18 cellular contexts compared by ENCODE assay signal in genomic region chr12:124461851-124462623, GRCh38.
DNase-seq lines count a peak whose midpoint lies in the region; ATAC-seq, FAIRE-seq and TF ChIP-seq lines count a peak whose summit lies in the region.
"Had no signal": no experiment of that assay in that cellular context is flagged by ENCODE, and none has a peak within 500 bp of the region (broad histone marks: within the 10 kb centered on the region; RNA-seq: fewer than 3 reads in every experiment).

No MANE protein-coding gene starts in this region.

- H3K36me3 ChIP-seq in bronchial epithelial cell (ENCODE audit: control insufficient read depth, insufficient read depth, low read length) (peaks cover 40% of the 10 kb centered on the region), mesenchymal stem cell (ENCODE audit: control insufficient read depth in 1 of 2, insufficient read depth in 2 of 2, low read depth in 1 of 2, low read length in 2 of 2) (peaks cover 64 to 86% of the 10 kb centered on the region in 2 experiments)

- no peak for DNase-seq in stimulated activated naive CD8-positive, alpha-beta T cell treated with anti-CD3 and anti-CD28 coated beads, Interleukin-15, Interleukin-2, amounts not matched to agents 100 U/mL and 50 U/mL, for 24 hours
- DNase-seq in bronchial epithelial cell (ENCODE audit: low read depth) (no peak), mesenchymal stem cell (no peak), RKO (ENCODE audit: low spot score) (no peak)
- no peak for DNase-seq in stimulated activated naive CD4-positive, alpha-beta T cell (lab: John Stamatoyannopoulos, UW)
- DNase-seq: activated CD4-positive, alpha-beta memory T cell treated with anti-CD3 and anti-CD28 coated beads, Interleukin-2, amount 10 ng/mL, durations not matched to agents 7 days and 5 days; activated naive CD4-positive, alpha-beta T cell treated with anti-CD3 and anti-CD28 coated beads, Interleukin-2, amount 50 U/mL, for 16 hours; activated T-cell treated with anti-CD3 and anti-CD28 coated beads, Interleukin-2, amount 50 U/mL, for 24 hours; body of pancreas; dermis blood vessel endothelial cell; GOT3; MM.1S; NCI-H187; tibial artery had no signal

- H3K36me3 Mint-ChIP-seq in stimulated activated naive CD8-positive, alpha-beta T cell treated with anti-CD3 and anti-CD28 coated beads, Interleukin-15, Interleukin-2, amounts not matched to agents 100 ng/mL and 50 ng/mL, for 24 hours (ENCODE audit: low read depth): peaks cover 42% of the 10 kb centered on the region

- H3K14ac ChIP-seq in mesenchymal stem cell (ENCODE audit: low read length in 2 of 2): no peak overlapping the region

- H4K8ac ChIP-seq in mesenchymal stem cell (ENCODE audit: low read length): peak overlapping the region; percentile 55

- WGBS in mesenchymal stem cell: 94% methylated on average over 22 of the region's 22 CpGs

- H3K27ac Mint-ChIP-seq in stimulated activated naive CD8-positive, alpha-beta T cell treated with anti-CD3 and anti-CD28 coated beads, Interleukin-15, Interleukin-2, amounts not matched to agents 100 ng/mL and 50 ng/mL, for 24 hours: peak overlapping the region; percentile 56
- H3K27ac Mint-ChIP-seq: activated CD4-positive, alpha-beta memory T cell treated with anti-CD3 and anti-CD28 coated beads, Interleukin-2, amount 10 ng/mL, durations not matched to agents 7 days and 5 days had no signal

- H3K4me3 ChIP-seq in bronchial epithelial cell (ENCODE audit: low read depth, low read length): no peak overlapping the region
- no peak overlapping the region for H3K4me3 ChIP-seq in mesenchymal stem cell (ENCODE audit: insufficient read depth in 1 of 2, low read depth in 1 of 2, low read length in 2 of 2)
- H3K4me3 ChIP-seq: body of pancreas, tibial artery had no signal

- H3K4me1 ChIP-seq in mesenchymal stem cell (ENCODE audit: control insufficient read depth, insufficient read depth, low read depth, low read length): peaks cover 65% of the 10 kb centered on the region

- peaks cover 8% of the 10 kb centered on the region for H3K9me3 ChIP-seq in mesenchymal stem cell (ENCODE audit: control insufficient read depth, low read length)
- H3K9me3 ChIP-seq: body of pancreas, tibial artery had no signal

- ATAC-seq in stimulated activated naive CD8-positive, alpha-beta T cell treated with anti-CD3 and anti-CD28 coated beads, Interleukin-15, Interleukin-2, amounts not matched to agents 100 U/mL and 50 U/mL, for 24 hours: no peak
- no peak for ATAC-seq in GM21723 (IDR thresholded peaks at IDR 0.05; ENCODE audit: unreplicated experiment)
- no peak for ATAC-seq in activated CD4-positive, CD25-positive, alpha-beta regulatory T cell treated with anti-CD3 and anti-CD28 coated beads, Interleukin-2, amount 50 U/mL, for 24 hours
- ATAC-seq: body of pancreas had no signal

- H3K79me1 ChIP-seq in mesenchymal stem cell (replicated peaks; ENCODE audit: low read length, poor library complexity, severe bottlenecking): peaks cover 43% of the 10 kb centered on the region

- no peak overlapping the region for H2BK12ac ChIP-seq in mesenchymal stem cell (ENCODE audit: low read length in 2 of 2)

- no peak overlapping the region for H3K23ac ChIP-seq in mesenchymal stem cell (ENCODE audit: low read length in 2 of 2)

- no peak overlapping the region for H3K4me3 Mint-ChIP-seq in stimulated activated naive CD8-positive, alpha-beta T cell treated with anti-CD3 and anti-CD28 coated beads, Interleukin-15, Interleukin-2, amounts not matched to agents 100 ng/mL and 50 ng/mL, for 24 hours
- H3K4me3 Mint-ChIP-seq: activated CD4-positive, alpha-beta memory T cell treated with anti-CD3 and anti-CD28 coated beads, Interleukin-2, amount 10 ng/mL, durations not matched to agents 7 days and 5 days; activated T-cell treated with anti-CD3 and anti-CD28 coated beads, Interleukin-2, amount 50 U/mL, for 24 hours had no signal

- H3K9me3 Mint-ChIP-seq in stimulated activated naive CD8-positive, alpha-beta T cell treated with anti-CD3 and anti-CD28 coated beads, Interleukin-15, Interleukin-2, amounts not matched to agents 100 ng/mL and 50 ng/mL, for 24 hours: no peaks in the 10 kb centered on the region
- H3K9me3 Mint-ChIP-seq: activated T-cell treated with anti-CD3 and anti-CD28 coated beads, Interleukin-2, amount 50 U/mL, for 24 hours had no signal

- H3K27ac ChIP-seq in mesenchymal stem cell (ENCODE audit: low read length, poor library complexity, severe bottlenecking): no peak overlapping the region
- H3K27ac ChIP-seq: body of pancreas, tibial artery, VCaP had no signal

- H3K4ac ChIP-seq in mesenchymal stem cell (ENCODE audit: low read depth in 1 of 2, low read length in 2 of 2): no peak overlapping the region

- no peak overlapping the region for H2BK5ac ChIP-seq in mesenchymal stem cell (ENCODE audit: low read depth, low read length, poor library complexity, severe bottlenecking)

- no peak overlapping the region for H2AK5ac ChIP-seq in mesenchymal stem cell (ENCODE audit: low read length, severe bottlenecking)

- no peak for TF ChIP-seq CTCF in bronchial epithelial cell (IDR thresholded peaks at IDR 0.05; ENCODE audit: insufficient read depth, low read length, severe bottlenecking)

- peak; percentile 84 for FAIRE-seq in bronchial epithelial cell (lab: Jason Lieb, UNC)

- no peak overlapping the region for H2BK15ac ChIP-seq in mesenchymal stem cell (ENCODE audit: low read depth, poor library complexity, severe bottlenecking)

- no peak overlapping the region for H3K9ac ChIP-seq in mesenchymal stem cell (ENCODE audit: low read length)

- no peaks in the 10 kb centered on the region for H3K27me3 Mint-ChIP-seq in stimulated activated naive CD8-positive, alpha-beta T cell treated with anti-CD3 and anti-CD28 coated beads, Interleukin-15, Interleukin-2, amounts not matched to agents 100 ng/mL and 50 ng/mL, for 24 hours
- H3K27me3 Mint-ChIP-seq: activated CD4-positive, alpha-beta memory T cell treated with anti-CD3 and anti-CD28 coated beads, Interleukin-2, amount 10 ng/mL, durations not matched to agents 7 days and 5 days; activated T-cell treated with anti-CD3 and anti-CD28 coated beads, Interleukin-2, amount 50 U/mL, for 24 hours had no signal

- peaks cover 57% of the 10 kb centered on the region for H3K4me1 Mint-ChIP-seq in stimulated activated naive CD8-positive, alpha-beta T cell treated with anti-CD3 and anti-CD28 coated beads, Interleukin-15, Interleukin-2, amounts not matched to agents 100 ng/mL and 50 ng/mL, for 24 hours (ENCODE audit: low read depth)

- H2AFZ ChIP-seq in mesenchymal stem cell (ENCODE audit: low read depth, low read length): no peak overlapping the region

- no peaks in the 10 kb centered on the region for H3K27me3 ChIP-seq in bronchial epithelial cell (ENCODE audit: control insufficient read depth, insufficient read depth, low read length)
- H3K27me3 ChIP-seq in mesenchymal stem cell (ENCODE audit: control insufficient read depth in 1 of 2, insufficient read depth in 1 of 2, low read length in 2 of 2): no peaks in the 10 kb centered on the region
- H3K27me3 ChIP-seq: body of pancreas, tibial artery had no signal

- peak overlapping the region; percentile 12 for H4K91ac ChIP-seq in mesenchymal stem cell (ENCODE audit: low read length)

- H3K18ac ChIP-seq in mesenchymal stem cell (ENCODE audit: low read depth in 1 of 2, low read length in 2 of 2): no peak overlapping the region

- H3K4me2 ChIP-seq in mesenchymal stem cell (ENCODE audit: low read length, poor library complexity, severe bottlenecking): no peak overlapping the region

- H2BK120ac ChIP-seq in mesenchymal stem cell (ENCODE audit: low read depth, low read length): no peak overlapping the region
